25 cellular contexts compared by ENCODE assay signal in the genomic region with DNA sequence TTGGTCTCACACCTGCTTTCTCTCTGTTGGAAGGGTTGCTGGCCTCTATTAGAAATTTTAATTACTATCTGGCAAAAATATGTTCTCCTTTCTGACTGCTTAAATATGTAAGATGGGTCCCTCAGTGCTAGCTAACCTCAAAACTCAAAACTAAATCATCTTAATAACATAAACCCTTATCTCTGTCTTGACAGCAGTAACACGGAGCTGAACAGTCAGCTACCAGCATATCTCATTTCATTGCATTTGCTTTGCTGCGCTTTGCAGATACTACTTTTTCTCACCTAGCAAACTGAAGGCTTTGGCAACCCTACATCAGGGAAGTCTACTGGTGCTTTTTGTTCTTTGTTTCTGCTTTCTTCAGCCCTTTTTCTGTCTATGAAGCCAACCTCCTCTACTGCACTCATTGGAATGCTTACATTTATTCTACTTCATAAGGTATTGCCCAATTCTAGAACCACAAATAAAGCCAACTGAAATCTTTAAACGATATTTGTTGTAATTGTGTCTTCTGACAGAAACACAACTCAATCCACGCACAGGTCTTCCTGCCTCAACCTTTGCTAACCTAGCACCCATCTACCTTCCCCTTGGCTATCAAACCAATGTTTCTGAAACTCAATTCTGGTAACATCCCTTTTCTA.
DNase-seq lines count a peak whose midpoint lies in the region; TF ChIP-seq lines count a peak whose summit lies in the region.
"Had no signal": no experiment of that assay in that cellular context is flagged by ENCODE, and none has a peak within 500 bp of the region (broad histone marks: within the 10 kb centered on the region; RNA-seq: fewer than 3 reads in every experiment).

No MANE protein-coding gene starts in this region.

- H3K4me1 Mint-ChIP-seq in nephron (peaks cover 43% of the 10 kb centered on the region), immature natural killer cell (peaks cover 6 to 22% of the 10 kb centered on the region in 2 donors)
- peaks cover 41% of the 10 kb centered on the region for H3K4me1 Mint-ChIP-seq in T-helper 2 cell treated with Interferon-gamma antibody and Interleukin-4, amounts not matched to agents 5 μg/mL and 100 μg/mL, for 36 hours (ENCODE audit: low read depth)

- peak overlapping the region; percentile 2 to 71 (median 28) for H3K27ac Mint-ChIP-seq in nephron
- H3K27ac Mint-ChIP-seq in T-helper 2 cell treated with Interferon-gamma antibody and Interleukin-4, amounts not matched to agents 5 μg/mL and 100 μg/mL, for 36 hours: no peak overlapping the region
- H3K27ac Mint-ChIP-seq in immature natural killer cell: peak overlapping the region in 1 of 6 donors; percentile 59
- H3K27ac Mint-ChIP-seq: CD8-positive, alpha-beta T cell; neural progenitor cell; T-cell had no signal

- H3K27me3 Mint-ChIP-seq in nephron (ENCODE audit: low read depth) (no peaks in the 10 kb centered on the region), immature natural killer cell (ENCODE audit: low read depth in 3 of 3) (peaks cover 0 to 2% (median 0%) of the 10 kb centered on the region in 3 donors)
- no peaks in the 10 kb centered on the region for H3K27me3 Mint-ChIP-seq in T-helper 2 cell treated with Interferon-gamma antibody and Interleukin-4, amounts not matched to agents 5 μg/mL and 100 μg/mL, for 36 hours (ENCODE audit: low read depth)
- H3K27me3 Mint-ChIP-seq: T-cell had no signal

- H3K27ac ChIP-seq in BLaER1 (no peak overlapping the region), KMS-11 (peak overlapping the region; percentile 26; the same call in 1 of the 2 replicates)
- H3K27ac ChIP-seq: body of pancreas, esophagus squamous epithelium, neural progenitor cell, pancreas, SJSA1 had no signal

- H3K4me3 Mint-ChIP-seq in nephron: no peak overlapping the region
- no peak overlapping the region for H3K4me3 Mint-ChIP-seq in T-helper 2 cell treated with Interferon-gamma antibody and Interleukin-4, amounts not matched to agents 5 μg/mL and 100 μg/mL, for 36 hours
- no peak overlapping the region for H3K4me3 Mint-ChIP-seq in immature natural killer cell
- H3K4me3 Mint-ChIP-seq: CD8-positive, alpha-beta T cell; neural progenitor cell; T-cell had no signal

- no peaks in the 10 kb centered on the region for H3K79me2 ChIP-seq in KMS-11 (ENCODE audit: insufficient read depth, low read depth)

- H3K4me2 ChIP-seq in BLaER1: peak overlapping the region; percentile 72
- H3K4me2 ChIP-seq in KMS-11: peak overlapping the region; percentile 76
- H3K4me2 ChIP-seq: neural progenitor cell had no signal

- H4K20me1 ChIP-seq in BLaER1: peaks cover 97% of the 10 kb centered on the region
- H4K20me1 ChIP-seq in KMS-11 (ENCODE audit: insufficient read depth): no peaks in the 10 kb centered on the region

- H3K9me3 ChIP-seq in BLaER1: no peaks in the 10 kb centered on the region
- H3K9me3 ChIP-seq: body of pancreas, esophagus squamous epithelium, gastroesophageal sphincter, pancreas, SJSA1 had no signal

- H3K4me3 ChIP-seq in BLaER1 (no peak overlapping the region), KMS-11 (IDR thresholded peaks at IDR 0.05; ENCODE audit: insufficient read depth, low read depth, low read length) (no peak overlapping the region), choroid plexus epithelial cell (ENCODE audit: low read depth, low read length) (no peak overlapping the region)
- H3K4me3 ChIP-seq: body of pancreas, esophagus squamous epithelium, gastroesophageal sphincter, neural progenitor cell, pancreas, SJSA1 had no signal

- H3K9me3 Mint-ChIP-seq in nephron (no peaks in the 10 kb centered on the region), immature natural killer cell (no peaks in the 10 kb centered on the region)
- H3K9me3 Mint-ChIP-seq in T-helper 2 cell treated with Interferon-gamma antibody and Interleukin-4, amounts not matched to agents 5 μg/mL and 100 μg/mL, for 36 hours: no peaks in the 10 kb centered on the region
- H3K9me3 Mint-ChIP-seq: CD8-positive, alpha-beta T cell; neural progenitor cell; T-cell had no signal

- no peaks in the 10 kb centered on the region for H3K36me3 ChIP-seq in BLaER1
- H3K36me3 ChIP-seq in KMS-11 (ENCODE audit: insufficient read depth): no peaks in the 10 kb centered on the region
- H3K36me3 ChIP-seq: esophagus squamous epithelium, gastroesophageal sphincter, neural progenitor cell, pancreas, SJSA1 had no signal

- DNase-seq in choroid plexus epithelial cell (ENCODE audit: low read depth) (peak; percentile 49), immature natural killer cell (no peak), NCI-H1417 (lab: John Stamatoyannopoulos, UW) (no peak)
- no peak for DNase-seq in T-helper 2 cell treated with Interferon-gamma antibody and Interleukin-4, amounts not matched to agents 5 μg/mL and 100 μg/mL, for 36 hours (ENCODE audit: low spot score)
- DNase-seq in activated T-cell treated with anti-CD3 and anti-CD28 coated beads, Interleukin-2, amount 50 U/mL, for 1 hour: no peak
- DNase-seq: activated CD4-positive, alpha-beta T cell treated with anti-CD3 and anti-CD28 coated beads, Interleukin-2, amount 50 U/mL, for 48 hours; activated naive CD4-positive, alpha-beta T cell; body of pancreas; CD8-positive, alpha-beta T cell; esophagus squamous epithelium; GOT3; hippocampal formation; NCI-H1694; NCI-H446 treated with DMSO at 0.1 percent for 48 hours; NCI-H774; pancreas; small intestine; stimulated activated naive CD8-positive, alpha-beta T cell treated with anti-CD3 and anti-CD28 coated beads, Interleukin-15, Interleukin-2, amounts not matched to agents 100 U/mL and 50 U/mL, for 24 hours; T-cell had no signal

- TF ChIP-seq CTCF in KMS-11 (conservative IDR thresholded peaks at IDR 0.05; ENCODE audit: low read depth, low read length) (no peak), choroid plexus epithelial cell (conservative IDR thresholded peaks at IDR 0.05; ENCODE audit: low read depth, low read length) (no peak), nephron (IDR thresholded peaks at IDR 0.05; ENCODE audit: unreplicated experiment in 3 of 3) (no peak)

- H3K9ac ChIP-seq in BLaER1 (no peak overlapping the region), KMS-11 (no peak overlapping the region)
- H3K9ac ChIP-seq: neural progenitor cell had no signal

- H3K36me3 Mint-ChIP-seq in nephron (ENCODE audit: low read depth): peaks cover 4% of the 10 kb centered on the region
- peaks cover 1% of the 10 kb centered on the region for H3K36me3 Mint-ChIP-seq in T-helper 2 cell treated with Interferon-gamma antibody and Interleukin-4, amounts not matched to agents 5 μg/mL and 100 μg/mL, for 36 hours (ENCODE audit: low read depth)
- peaks cover 0 to 4% (median 0%) of the 10 kb centered on the region in 3 donors for H3K36me3 Mint-ChIP-seq in immature natural killer cell
- H3K36me3 Mint-ChIP-seq: CD8-positive, alpha-beta T cell had no signal

- H3K27me3 ChIP-seq in BLaER1 (no peaks in the 10 kb centered on the region), KMS-11 (ENCODE audit: insufficient read depth, low read depth) (no peaks in the 10 kb centered on the region)
- H3K27me3 ChIP-seq: body of pancreas, esophagus squamous epithelium, gastroesophageal sphincter, neural progenitor cell, pancreas, SJSA1 had no signal

- peaks cover 69% of the 10 kb centered on the region for H3K4me1 ChIP-seq in BLaER1
- peaks cover 49% of the 10 kb centered on the region for H3K4me1 ChIP-seq in KMS-11 (ENCODE audit: low read depth, poor library complexity, severe bottlenecking)

- H2AFZ ChIP-seq in KMS-11 (ENCODE audit: low read depth): no peak overlapping the region
- H2AFZ ChIP-seq: neural progenitor cell had no signal
